ENCODE assay signal across 8 cellular contexts in the genomic region with DNA sequence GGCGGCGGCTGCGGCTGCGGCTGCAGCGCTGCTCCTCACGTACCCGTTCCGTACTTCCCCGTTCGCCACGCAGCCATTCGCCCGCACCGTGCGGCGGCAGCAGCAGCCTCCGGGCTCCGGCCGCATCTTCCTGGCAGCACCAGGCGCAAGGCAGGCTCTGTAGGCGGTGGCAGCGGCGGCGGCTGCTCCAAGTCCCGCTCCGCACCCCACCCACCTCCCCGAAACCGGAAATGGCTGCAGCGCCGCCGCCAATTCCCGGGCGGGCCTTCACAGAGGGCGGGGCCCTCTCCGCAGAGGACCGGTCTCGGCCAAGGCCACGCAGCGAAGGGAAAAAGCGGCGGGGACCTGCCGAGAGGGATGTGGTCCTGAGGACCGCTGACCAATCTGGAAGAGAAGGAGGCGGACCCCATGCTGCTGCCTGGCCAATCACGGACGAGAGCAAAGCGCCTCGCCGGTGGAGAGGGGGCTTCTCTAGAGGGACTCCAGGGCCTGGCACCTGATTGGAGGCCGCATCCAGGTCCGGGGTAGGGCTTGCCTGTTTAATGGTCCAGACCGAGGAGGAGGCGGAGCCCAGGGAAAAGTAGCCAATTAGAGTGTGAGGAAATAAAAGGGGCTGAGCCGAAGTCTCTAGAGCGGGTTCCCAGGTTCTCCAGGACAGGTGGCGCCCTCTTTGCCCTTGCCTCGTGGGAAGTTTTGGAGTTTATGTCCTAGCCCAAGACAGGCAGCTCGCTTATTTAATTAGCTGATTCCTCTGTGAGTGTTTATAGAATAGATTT. TPM values are rescaled to one million over a fixed set of nuclear protein-coding genes. Genes with fewer than 3 reads are reported as not detected.
DNase-seq lines count a peak whose midpoint lies in the region; ATAC-seq and TF ChIP-seq lines count a peak whose summit lies in the region.

A gene with protein sequence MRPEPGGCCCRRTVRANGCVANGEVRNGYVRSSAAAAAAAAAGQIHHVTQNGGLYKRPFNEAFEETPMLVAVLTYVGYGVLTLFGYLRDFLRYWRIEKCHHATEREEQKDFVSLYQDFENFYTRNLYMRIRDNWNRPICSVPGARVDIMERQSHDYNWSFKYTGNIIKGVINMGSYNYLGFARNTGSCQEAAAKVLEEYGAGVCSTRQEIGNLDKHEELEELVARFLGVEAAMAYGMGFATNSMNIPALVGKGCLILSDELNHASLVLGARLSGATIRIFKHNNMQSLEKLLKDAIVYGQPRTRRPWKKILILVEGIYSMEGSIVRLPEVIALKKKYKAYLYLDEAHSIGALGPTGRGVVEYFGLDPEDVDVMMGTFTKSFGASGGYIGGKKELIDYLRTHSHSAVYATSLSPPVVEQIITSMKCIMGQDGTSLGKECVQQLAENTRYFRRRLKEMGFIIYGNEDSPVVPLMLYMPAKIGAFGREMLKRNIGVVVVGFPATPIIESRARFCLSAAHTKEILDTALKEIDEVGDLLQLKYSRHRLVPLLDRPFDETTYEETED (minus strand): TSS at position 184 of the 776 bp plus-strand sequence. CDS start 58 bp downstream, at position 126.

- no peak for TF ChIP-seq CTCF in epithelial cell of esophagus (IDR thresholded peaks at IDR 0.05; ENCODE audit: insufficient read depth, low read depth, low read length, missing control alignments)

- no peaks in the 10 kb centered on the region for H3K27me3 ChIP-seq in mononuclear cell (ENCODE audit: insufficient read depth, low read length)

- H3K9me3 ChIP-seq in mononuclear cell (ENCODE audit: low read depth, low read length) = no peaks in the 10 kb centered on the region

- ATAC-seq in GM21576 (IDR thresholded peaks at IDR 0.05; ENCODE audit: unreplicated experiment) = peak; percentile 92

- TF ChIP-seq EP300 in Ishikawa (IDR thresholded peaks at IDR 0.05; ENCODE audit: borderline replicate concordance) = no peak

- DNase-seq in DMS153 treated with DMSO at 0.1 percent for 48 hours (lab: John Stamatoyannopoulos, UW; ENCODE audit: unreplicated experiment) (peak; percentile 98), OCI-M2 (lab: John Stamatoyannopoulos, UW; ENCODE audit: unreplicated experiment) (peak; percentile 94), activated T-cell treated with anti-CD3 and anti-CD28 coated beads for 4 hours (peak; percentile 93), epithelial cell of esophagus (ENCODE audit: low read depth) (peak; percentile 99)
- peak; percentile 92 for DNase-seq in stimulated activated CD8-positive, alpha-beta memory T cell treated with anti-CD3 and anti-CD28 coated beads, Interleukin-4, amount 100 ng/mL, for 1 hour (ENCODE audit: low read depth in 2 of 2, low spot score in 1 of 2)

- H3K4me1 ChIP-seq in mononuclear cell (ENCODE audit: insufficient read depth, low read length) = peaks cover 38% of the 10 kb centered on the region

- no peak for TF ChIP-seq RAD21 in Ishikawa (IDR thresholded peaks at IDR 0.05; ENCODE audit: low read depth)

- peak within 1 kb of the TSS; percentile 79 for H3K4me3 ChIP-seq in epithelial cell of esophagus (ENCODE audit: low read length)
- H3K4me3 ChIP-seq in mononuclear cell (ENCODE audit: low read length) = peak within 1 kb of the TSS; percentile 90

TF ChIP-seq in Ishikawa, 13 proteins besides CTCF, POLR2A, EP300 and RAD21:
- TF ChIP-seq FOXM1 (IDR thresholded peaks at IDR 0.05; ENCODE audit: borderline replicate concordance, low read depth) (no peak), EGR1 (IDR thresholded peaks at IDR 0.05) (0 out of 2 replicates have a peak, but pooled peaks have one; percentile 20), YY1 (IDR thresholded peaks at IDR 0.05; ENCODE audit: low read depth) (peak; percentile 50; the same call in 1 of the 2 replicates), TEAD4 (IDR thresholded peaks at IDR 0.05) (peak; percentile 28; the same call in 1 of the 2 replicates), ZBTB7A (IDR thresholded peaks at IDR 0.05; ENCODE audit: low read depth) (no peak), TCF12 (IDR thresholded peaks at IDR 0.05; ENCODE audit: low read depth) (0 out of 2 replicates have a peak, but pooled peaks have one; percentile 13), TAF1 (IDR thresholded peaks at IDR 0.05; ENCODE audit: low read depth) (peak; percentile 75; the same call in 1 of the 2 replicates)
- TF ChIP-seq, protein P1, sequence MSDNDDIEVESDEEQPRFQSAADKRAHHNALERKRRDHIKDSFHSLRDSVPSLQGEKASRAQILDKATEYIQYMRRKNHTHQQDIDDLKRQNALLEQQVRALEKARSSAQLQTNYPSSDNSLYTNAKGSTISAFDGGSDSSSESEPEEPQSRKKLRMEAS (IDR thresholded peaks at IDR 0.05) = peak; percentile 93
- TF ChIP-seq, protein P2, sequence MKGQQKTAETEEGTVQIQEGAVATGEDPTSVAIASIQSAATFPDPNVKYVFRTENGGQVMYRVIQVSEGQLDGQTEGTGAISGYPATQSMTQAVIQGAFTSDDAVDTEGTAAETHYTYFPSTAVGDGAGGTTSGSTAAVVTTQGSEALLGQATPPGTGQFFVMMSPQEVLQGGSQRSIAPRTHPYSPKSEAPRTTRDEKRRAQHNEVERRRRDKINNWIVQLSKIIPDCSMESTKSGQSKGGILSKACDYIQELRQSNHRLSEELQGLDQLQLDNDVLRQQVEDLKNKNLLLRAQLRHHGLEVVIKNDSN (IDR thresholded peaks at IDR 0.05) = peak; percentile 64
TF ChIP-seq in Ishikawa: peak in this region for 7.

RNA-seq across cellular contexts. Expression of the gene that starts here (rescaled TPM):
- 33.6 TPM for total RNA-seq in mononuclear cell

Comparison
In these comparisons a context has a peak if more than half of its experiments do, and no peak if none do; other contexts are left out.
1. Peak in every context shown above with its lines: DNase-seq, ATAC-seq and H3K4me3 ChIP-seq.